12 cellular contexts compared by ENCODE assay signal in the genomic region with DNA sequence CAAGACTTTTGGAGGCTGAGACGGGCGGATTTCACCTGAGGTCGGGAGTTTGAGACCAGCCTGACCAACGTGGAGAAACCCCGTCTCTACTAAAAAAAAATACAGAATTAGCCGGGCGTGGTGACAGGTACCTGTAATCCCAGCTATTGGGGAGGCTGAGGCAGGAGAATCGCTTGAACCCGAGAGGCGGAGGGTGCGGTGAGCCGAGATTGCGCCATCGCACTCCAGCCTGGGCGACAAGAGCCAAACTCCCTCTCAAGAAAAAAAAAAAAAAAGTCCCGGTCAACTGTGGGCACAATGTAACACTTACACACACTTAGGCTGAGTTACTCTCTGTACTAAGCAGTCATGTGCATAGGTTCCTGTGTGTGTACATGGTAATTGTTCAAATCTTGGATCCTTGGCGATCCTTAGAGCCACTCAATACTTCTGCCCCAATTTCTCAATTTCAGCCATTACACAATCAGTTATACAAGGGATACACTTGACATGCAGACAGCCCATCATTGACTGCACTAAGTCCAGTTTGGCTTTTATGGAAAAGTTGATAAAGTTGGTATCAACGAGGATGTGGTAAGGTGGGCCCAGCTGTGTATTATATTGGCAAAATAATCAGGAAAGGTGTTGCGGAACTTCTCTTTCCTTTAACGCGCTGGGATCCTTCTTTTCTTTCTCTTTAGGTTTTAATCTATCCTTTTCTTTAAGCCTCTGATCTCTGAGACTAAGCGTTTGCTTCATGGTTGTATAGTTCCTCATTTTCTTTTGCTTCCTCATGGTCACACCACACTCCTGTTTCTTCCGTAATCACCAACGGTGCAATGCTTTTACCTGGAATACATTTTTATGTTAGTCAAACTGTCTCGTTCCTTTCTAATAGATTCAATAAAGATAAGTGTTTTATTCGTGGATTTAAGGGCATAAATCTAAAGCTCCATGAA. TPM values are rescaled to one million over a fixed set of nuclear protein-coding genes. Genes with fewer than 3 reads are reported as not detected.
DNase-seq lines count a peak whose midpoint lies in the region; ATAC-seq and TF ChIP-seq lines count a peak whose summit lies in the region.
"Had no signal": no experiment of that assay in that cellular context is flagged by ENCODE, and none has a peak within 500 bp of the region (broad histone marks: within the 10 kb centered on the region; RNA-seq: fewer than 3 reads in every experiment).

No MANE protein-coding gene starts in this region.

- in situ Hi-C loops in HAP-1 (cut with MboI; ENCODE audit: low sequenced_read_pairs) = no loop called here

- no peaks in the 10 kb centered on the region for H3K9me3 Mint-ChIP-seq in activated T-helper 1 cell treated with anti-CD3 and anti-CD28 coated beads, Interleukin-12 subunit alpha, Interleukin-12 subunit beta, Interleukin-2, Interleukin-4 antibody, amounts not matched to agents 30 ng/mL and 10 ng/mL and 1 ng/mL, durations not matched to agents 14 hours and 24 hours and 36 hours
- H3K9me3 Mint-ChIP-seq: CD4-positive, CD25-positive, alpha-beta regulatory T cell had no signal

- TF ChIP-seq CTCF in colonic mucosa (IDR thresholded peaks at IDR 0.05) (no peak), mucosa of descending colon (IDR thresholded peaks at IDR 0.05) (no peak), GM10266 (IDR thresholded peaks at IDR 0.05; ENCODE audit: control insufficient read depth, insufficient read depth, low read depth, missing control alignments) (no peak), GM20000 (IDR thresholded peaks at IDR 0.05; ENCODE audit: extremely low read depth, missing control alignments) (no peak)

- no peaks in the 10 kb centered on the region for H3K27me3 Mint-ChIP-seq in activated T-helper 1 cell treated with anti-CD3 and anti-CD28 coated beads, Interleukin-12 subunit alpha, Interleukin-12 subunit beta, Interleukin-2, Interleukin-4 antibody, amounts not matched to agents 30 ng/mL and 10 ng/mL and 1 ng/mL, durations not matched to agents 14 hours and 24 hours and 36 hours (ENCODE audit: insufficient read depth)
- H3K27me3 Mint-ChIP-seq: CD4-positive, CD25-positive, alpha-beta regulatory T cell had no signal

- peaks cover 15% of the 10 kb centered on the region for H3K4me1 Mint-ChIP-seq in activated T-helper 1 cell treated with anti-CD3 and anti-CD28 coated beads, Interleukin-12 subunit alpha, Interleukin-12 subunit beta, Interleukin-2, Interleukin-4 antibody, amounts not matched to agents 30 ng/mL and 10 ng/mL and 1 ng/mL, durations not matched to agents 14 hours and 24 hours and 36 hours (ENCODE audit: low read depth)

- H3K4me3 ChIP-seq in BLaER1 (peak overlapping the region; percentile 59; the same call in 1 of the 2 replicates), colonic mucosa (no peak overlapping the region), mucosa of descending colon (no peak overlapping the region), HAP-1 (no peak overlapping the region)

- peaks cover 5% of the 10 kb centered on the region for H3K36me3 Mint-ChIP-seq in activated T-helper 1 cell treated with anti-CD3 and anti-CD28 coated beads, Interleukin-12 subunit alpha, Interleukin-12 subunit beta, Interleukin-2, Interleukin-4 antibody, amounts not matched to agents 30 ng/mL and 10 ng/mL and 1 ng/mL, durations not matched to agents 14 hours and 24 hours and 36 hours (ENCODE audit: low read depth)

- 0 out of 2 replicates have a peak, but pooled peaks cover 3% of the 10 kb centered on the region for H3K36me3 ChIP-seq in BLaER1
- no peaks in the 10 kb centered on the region for H3K36me3 ChIP-seq in colonic mucosa
- H3K36me3 ChIP-seq in mucosa of descending colon (ENCODE audit: low read depth) = no peaks in the 10 kb centered on the region
- H3K36me3 ChIP-seq in HAP-1 (replicated peaks) = no peaks in the 10 kb centered on the region; the same call in 1 of the 2 replicates

- H4K20me1 ChIP-seq in BLaER1 = no peaks in the 10 kb centered on the region

- no peaks in the 10 kb centered on the region for H3K27me3 ChIP-seq in BLaER1
- no peaks in the 10 kb centered on the region for H3K27me3 ChIP-seq in colonic mucosa
- no peaks in the 10 kb centered on the region for H3K27me3 ChIP-seq in HAP-1 (ENCODE audit: low read depth)

- H3K27ac ChIP-seq in BLaER1 (peak overlapping the region; percentile 87), colonic mucosa (peak overlapping the region; percentile 20)

- peak overlapping the region; percentile 72 for H3K9ac ChIP-seq in BLaER1
- H3K9ac ChIP-seq in colonic mucosa (ENCODE audit: low read depth in 2 of 2, low read length in 2 of 2) = no peak overlapping the region

- peak; percentile 45 for DNase-seq in NOMO-1 treated with dmso at 0.1 percent for 144 hours (lab: John Stamatoyannopoulos, UW; ENCODE audit: unreplicated experiment)
- DNase-seq in colonic mucosa = no peak
- no peak for DNase-seq in mucosa of descending colon
- DNase-seq in HAP-1 (ENCODE audit: low spot score in 2 of 2) = no peak
- no peak for DNase-seq in activated T-helper 1 cell treated with anti-CD3 and anti-CD28 coated beads, Interleukin-12 subunit alpha, Interleukin-12 subunit beta, Interleukin-2, Interleukin-4 antibody, amounts not matched to agents 30 ng/mL and 10 ng/mL and 1 ng/mL, durations not matched to agents 14 hours and 24 hours and 36 hours (ENCODE audit: low spot score)
- DNase-seq in GM10266 (ENCODE audit: extremely low spot score) = no peak
- DNase-seq in GM20000 (ENCODE audit: low spot score) = no peak
- DNase-seq: activated gamma-delta T cell treated with Interleukin-2 at 50 U/mL for 16 hours; CD4-positive, CD25-positive, alpha-beta regulatory T cell; NCI-H2171; stimulated activated CD4-positive, alpha-beta T cell treated with anti-CD3 and anti-CD28 coated beads, Interleukin-2, amount 100 ng/mL, for 48 hours had no signal

- ATAC-seq in mucosa of descending colon = peak; percentile 25

- no peak overlapping the region for H3K27ac Mint-ChIP-seq in activated T-helper 1 cell treated with anti-CD3 and anti-CD28 coated beads, Interleukin-12 subunit alpha, Interleukin-12 subunit beta, Interleukin-2, Interleukin-4 antibody, amounts not matched to agents 30 ng/mL and 10 ng/mL and 1 ng/mL, durations not matched to agents 14 hours and 24 hours and 36 hours
- H3K27ac Mint-ChIP-seq: CD4-positive, CD25-positive, alpha-beta regulatory T cell had no signal

- H3K4me2 ChIP-seq in BLaER1 = peak overlapping the region; percentile 92

- no peaks in the 10 kb centered on the region for H3K9me3 ChIP-seq in BLaER1
- no peaks in the 10 kb centered on the region for H3K9me3 ChIP-seq in colonic mucosa
- H3K9me3 ChIP-seq in mucosa of descending colon = no peaks in the 10 kb centered on the region
- no peaks in the 10 kb centered on the region for H3K9me3 ChIP-seq in HAP-1

- intact Hi-C loops in colonic mucosa (cut with DNase I) = no loop called here
- intact Hi-C loops in mucosa of descending colon (cut with DNase I, micrococcal nuclease) = no loop called here
- intact Hi-C loops in activated T-helper 1 cell treated with anti-CD3 and anti-CD28 coated beads, Interleukin-12 subunit alpha, Interleukin-12 subunit beta, Interleukin-2, Interleukin-4 antibody, amounts not matched to agents 30 ng/mL and 10 ng/mL and 1 ng/mL, durations not matched to agents 14 hours and 24 hours and 36 hours (cut with micrococcal nuclease) = no loop called here

- H3K4me1 ChIP-seq in BLaER1 = peaks cover 83% of the 10 kb centered on the region
- no peaks in the 10 kb centered on the region for H3K4me1 ChIP-seq in colonic mucosa
- no peaks in the 10 kb centered on the region for H3K4me1 ChIP-seq in mucosa of descending colon (ENCODE audit: low read depth)
- peaks cover 15% of the 10 kb centered on the region for H3K4me1 ChIP-seq in HAP-1

- H3K4me3 Mint-ChIP-seq in activated T-helper 1 cell treated with anti-CD3 and anti-CD28 coated beads, Interleukin-12 subunit alpha, Interleukin-12 subunit beta, Interleukin-2, Interleukin-4 antibody, amounts not matched to agents 30 ng/mL and 10 ng/mL and 1 ng/mL, durations not matched to agents 14 hours and 24 hours and 36 hours = no peak overlapping the region
- H3K4me3 Mint-ChIP-seq: CD4-positive, CD25-positive, alpha-beta regulatory T cell had no signal

RNA-seq across cellular contexts. Expression of a gene that starts 11.8 kb away (rescaled TPM):
- total RNA-seq in colonic mucosa = 10 to 100 TPM; 18.4 to 18.8 TPM
- 10 to 100 TPM; 22.1 to 37.5 (median 34.1) TPM for total RNA-seq in mucosa of descending colon
- total RNA-seq in activated T-helper 1 cell treated with anti-CD3 and anti-CD28 coated beads, Interleukin-12 subunit alpha, Interleukin-12 subunit beta, Interleukin-2, Interleukin-4 antibody, amounts not matched to agents 30 ng/mL and 10 ng/mL and 1 ng/mL, durations not matched to agents 14 hours and 24 hours and 36 hours = 14.6 and 17.6 TPM in 2 replicates

RNA-seq across cellular contexts. Expression of a gene that starts 12.5 kb away (rescaled TPM):
- total RNA-seq in colonic mucosa (10 to 100 TPM; 11.6 to 17.5 TPM), mucosa of descending colon (10 to 100 TPM in 2 of 3 donors, 1 to 10 TPM in 1; 6.2 to 43.8 (median 14.4) TPM)
- total RNA-seq in activated T-helper 1 cell treated with anti-CD3 and anti-CD28 coated beads, Interleukin-12 subunit alpha, Interleukin-12 subunit beta, Interleukin-2, Interleukin-4 antibody, amounts not matched to agents 30 ng/mL and 10 ng/mL and 1 ng/mL, durations not matched to agents 14 hours and 24 hours and 36 hours = 47.6 and 51.6 TPM in 2 replicates
